In the genomic region with DNA sequence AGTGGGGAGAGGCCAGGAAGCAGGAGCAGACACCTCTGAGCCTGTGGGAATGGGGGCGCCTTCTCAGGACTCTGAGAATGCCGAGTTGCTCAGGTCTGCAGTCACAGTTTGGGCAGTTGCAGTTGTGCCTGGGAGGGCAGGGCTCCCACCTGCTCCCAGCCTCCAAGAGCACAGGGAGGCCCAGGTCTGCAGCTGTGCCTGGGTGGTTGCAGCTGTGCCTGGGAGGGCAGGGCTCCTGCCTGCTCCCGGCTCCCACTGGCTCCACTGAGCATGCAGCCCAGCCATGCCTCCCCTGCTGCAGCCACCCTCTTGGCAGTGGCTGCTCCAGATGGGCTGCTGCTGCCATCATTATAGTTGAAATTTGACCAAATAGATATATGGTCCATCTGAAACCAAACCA, we compare ENCODE assay signal across 28 cellular contexts.
"Had no signal": no experiment of that assay in that cellular context is flagged by ENCODE, and none has a peak within 500 bp of the region (broad histone marks: within the 10 kb centered on the region; RNA-seq: fewer than 3 reads in every experiment).

No MANE protein-coding gene starts in this region.

- H3K9me3 Mint-ChIP-seq: mesothelial cell of epicardium, naive B cell, nephron, neural progenitor cell, type B pancreatic cell had no signal

- H3K4me3 ChIP-seq: dorsolateral prefrontal cortex, gastrocnemius medialis, heart left ventricle, hepatocyte, left lung, mucosa of descending colon, neural progenitor cell, prostate gland, right atrium auricular region, smooth muscle cell, testis, tibial artery had no signal

- H3K4me1 Mint-ChIP-seq: mesothelial cell of epicardium, nephron had no signal

- H3K27me3 Mint-ChIP-seq: naive B cell, type B pancreatic cell had no signal

- H3K27me3 ChIP-seq: gastrocnemius medialis, heart left ventricle, hepatocyte, left lung, neural progenitor cell, right atrium auricular region, testis, tibial artery had no signal

- ATAC-seq: gastrocnemius medialis, heart left ventricle, left lung, mucosa of descending colon, sciatic nerve had no signal

- H3K9me3 ChIP-seq: gastrocnemius medialis, heart left ventricle, left lung, mucosa of descending colon, prostate gland, right atrium auricular region, testis, tibial artery had no signal

- H3K36me3 ChIP-seq: gastrocnemius medialis, heart left ventricle, left lung, neural progenitor cell, prostate gland, right atrium auricular region, tibial artery had no signal

- H3K4me1 ChIP-seq: gastrocnemius medialis, heart left ventricle, left lung, neural progenitor cell, prostate gland, right atrium auricular region, testis, tibial artery had no signal

- H3K27ac ChIP-seq: dorsolateral prefrontal cortex, gastrocnemius medialis, heart left ventricle, hepatocyte, left lung, neural progenitor cell, prostate gland, right atrium auricular region, testis, tibial artery had no signal

- H3K36me3 Mint-ChIP-seq: mesothelial cell of epicardium, naive B cell, neural progenitor cell, type B pancreatic cell had no signal

- H3K27ac Mint-ChIP-seq: mesothelial cell of epicardium, nephron, neural progenitor cell, type B pancreatic cell had no signal

- H3K4me3 Mint-ChIP-seq: mesothelial cell of epicardium, naive B cell, nephron, neural progenitor cell, type B pancreatic cell had no signal

- DNase-seq: dorsolateral prefrontal cortex; effector CD4-positive, alpha-beta T cell; foreskin fibroblast; gastrocnemius medialis; heart left ventricle; kidney; mesenchymal stem cell; naive B cell; nucleus accumbens; stimulated activated CD4-positive, alpha-beta T cell treated with anti-CD3 and anti-CD28 coated beads, Interleukin-12 subunit alpha, Interleukin-12 subunit beta, amount 100 ng/mL, for 4 hours; stimulated activated CD4-positive, alpha-beta T cell treated with anti-CD3 and anti-CD28 coated beads, Interleukin-1b, Interleukin-23, amount 100 ng/mL, for 48 hours; stimulated activated CD4-positive, alpha-beta T cell treated with anti-CD3 and anti-CD28 coated beads, Interleukin-4, amount 100 ng/mL, for 1 hour; stimulated activated CD8-positive, alpha-beta memory T cell treated with anti-CD3 and anti-CD28 coated beads, Interleukin-4, amount 100 ng/mL, for 48 hours; stimulated activated naive CD4-positive, alpha-beta T cell; substantia nigra; testis; tibial artery had no signal
